ENCODE assay signal across 8 cellular contexts in genomic region chr18:49561127-49561376, GRCh38. TPM values are rescaled to one million over a fixed set of nuclear protein-coding genes. Genes with fewer than 3 reads are reported as not detected.
DNase-seq lines count a peak whose midpoint lies in the region; ATAC-seq and TF ChIP-seq lines count a peak whose summit lies in the region.
"Had no signal": no experiment of that assay in that cellular context is flagged by ENCODE, and none has a peak within 500 bp of the region (broad histone marks: within the 10 kb centered on the region; RNA-seq: fewer than 3 reads in every experiment).

No MANE protein-coding gene starts in this region.

- under 1% methylated on average over 17 of the region's 17 CpGs for WGBS in right cardiac atrium

- peak in 1 of 3 donors; percentile 50 for DNase-seq in right cardiac atrium
- no peak for DNase-seq in NCI-H226
- DNase-seq in COLO668 (lab: John Stamatoyannopoulos, UW; ENCODE audit: unreplicated experiment), result no peak
- no peak for DNase-seq in SKM-1 (lab: John Stamatoyannopoulos, UW; ENCODE audit: unreplicated experiment)

- no peaks in the 10 kb centered on the region for H3K27me3 ChIP-seq in right cardiac atrium (ENCODE audit: control insufficient read depth, insufficient read depth)

- H3K4me1 ChIP-seq in right cardiac atrium (ENCODE audit: control insufficient read depth, insufficient read depth, low read length), result peaks cover 5% of the 10 kb centered on the region

- peak overlapping the region; percentile 86 for H3K27ac ChIP-seq in VCaP
- H3K27ac ChIP-seq in right cardiac atrium (ENCODE audit: low read length), result no peak overlapping the region
- peak overlapping the region in 1 of 21 experiments; percentile 46 for H3K27ac ChIP-seq in skin epidermis
- H3K27ac ChIP-seq: HL-60 had no signal

- H3K4me3 ChIP-seq in right cardiac atrium (ENCODE audit: low read length) (peak overlapping the region; percentile 33), skin epidermis (peak overlapping the region; percentile 20 to 42 (median 24))

- TF ChIP-seq CTCF in VCaP (conservative IDR thresholded peaks at IDR 0.05), result no peak

- ATAC-seq in GM19397 (IDR thresholded peaks at IDR 0.05; ENCODE audit: unreplicated experiment) (peak; percentile 7), right cardiac atrium (no peak)

- H3K9me3 ChIP-seq in right cardiac atrium (ENCODE audit: control insufficient read depth, low read length), result no peaks in the 10 kb centered on the region

- intact Hi-C loops in right cardiac atrium (cut with DNase I), result loop anchor here (2.0 to 10.0 kb wide), 3 partner anchors 294 to 298 kb away; no protein-coding TSS in a partner anchor

RNA-seq across cellular contexts. Expression of gene LIPG, which starts 0.8 kb away (rescaled TPM):
- 1 to 10 TPM in 1 of 4 donors, under 1 TPM in 3; 0.03 to 2.1 (median 0.19) TPM for total RNA-seq in right cardiac atrium
- polyA plus RNA-seq in right cardiac atrium, result 0.07 TPM
